In the genomic region with DNA sequence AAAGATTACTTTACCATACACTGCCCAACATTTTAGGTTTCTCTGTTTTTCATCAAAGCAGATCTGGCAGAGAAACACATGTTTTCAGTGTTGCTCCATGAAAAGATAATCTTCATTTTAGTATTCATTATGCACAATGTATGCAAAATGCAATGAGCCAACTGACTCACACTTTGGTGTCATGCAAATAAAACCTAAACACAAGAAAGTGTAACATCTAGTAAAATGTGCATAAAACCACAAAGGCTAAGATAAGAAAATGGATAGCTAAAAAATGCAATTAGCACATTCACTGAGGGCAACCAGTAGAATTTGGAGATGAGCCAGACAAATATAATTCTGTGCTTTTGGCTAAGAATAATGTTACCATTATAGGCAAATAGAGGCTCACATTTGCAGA, we compare ENCODE assay signal across 1 cellular context.
TF ChIP-seq lines count a peak whose summit lies in the region.

No MANE protein-coding gene starts in this region.

TF ChIP-seq in SK-N-SH treated with all-trans-retinoic acid at 6 μM for 48 hours, 23 proteins besides CTCF, POLR2A, EP300 and RAD21 (continued from another document):
- TF ChIP-seq, protein P1, sequence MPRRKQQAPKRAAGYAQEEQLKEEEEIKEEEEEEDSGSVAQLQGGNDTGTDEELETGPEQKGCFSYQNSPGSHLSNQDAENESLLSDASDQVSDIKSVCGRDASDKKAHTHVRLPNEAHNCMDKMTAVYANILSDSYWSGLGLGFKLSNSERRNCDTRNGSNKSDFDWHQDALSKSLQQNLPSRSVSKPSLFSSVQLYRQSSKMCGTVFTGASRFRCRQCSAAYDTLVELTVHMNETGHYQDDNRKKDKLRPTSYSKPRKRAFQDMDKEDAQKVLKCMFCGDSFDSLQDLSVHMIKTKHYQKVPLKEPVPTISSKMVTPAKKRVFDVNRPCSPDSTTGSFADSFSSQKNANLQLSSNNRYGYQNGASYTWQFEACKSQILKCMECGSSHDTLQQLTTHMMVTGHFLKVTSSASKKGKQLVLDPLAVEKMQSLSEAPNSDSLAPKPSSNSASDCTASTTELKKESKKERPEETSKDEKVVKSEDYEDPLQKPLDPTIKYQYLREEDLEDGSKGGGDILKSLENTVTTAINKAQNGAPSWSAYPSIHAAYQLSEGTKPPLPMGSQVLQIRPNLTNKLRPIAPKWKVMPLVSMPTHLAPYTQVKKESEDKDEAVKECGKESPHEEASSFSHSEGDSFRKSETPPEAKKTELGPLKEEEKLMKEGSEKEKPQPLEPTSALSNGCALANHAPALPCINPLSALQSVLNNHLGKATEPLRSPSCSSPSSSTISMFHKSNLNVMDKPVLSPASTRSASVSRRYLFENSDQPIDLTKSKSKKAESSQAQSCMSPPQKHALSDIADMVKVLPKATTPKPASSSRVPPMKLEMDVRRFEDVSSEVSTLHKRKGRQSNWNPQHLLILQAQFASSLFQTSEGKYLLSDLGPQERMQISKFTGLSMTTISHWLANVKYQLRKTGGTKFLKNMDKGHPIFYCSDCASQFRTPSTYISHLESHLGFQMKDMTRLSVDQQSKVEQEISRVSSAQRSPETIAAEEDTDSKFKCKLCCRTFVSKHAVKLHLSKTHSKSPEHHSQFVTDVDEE (CRISPR knock-in tag; IDR thresholded peaks at IDR 0.05) = no peak
